Comparison of ENCODE assay signal across 1 cellular context in genomic region chr12:79818856-79819255, GRCh38.
A peak's percentile ranks its signal among the peaks of the same experiment; 100 is the strongest.
TF ChIP-seq lines count a peak whose summit lies in the region.

No MANE protein-coding gene starts in this region.

TF ChIP-seq in endothelial cell of umbilical vein, 7 proteins besides CTCF, POLR2A, EP300 and RAD21 (continued from another document):
- TF ChIP-seq JUN (IDR thresholded peaks at IDR 0.05; ENCODE audit: borderline replicate concordance, insufficient read depth, insufficient read length, low read depth) (peak; percentile 49), EZH2 (IDR thresholded peaks at IDR 0.05; ENCODE audit: borderline replicate concordance, low read depth, low read length, severe bottlenecking) (no peak)
TF ChIP-seq in endothelial cell of umbilical vein: peak in this region for 1.
